In genomic region chr16:74625500-74626350, GRCh38 we compare ENCODE assay signal across 21 cellular contexts. TPM values are rescaled to one million over a fixed set of nuclear protein-coding genes. Genes with fewer than 3 reads are reported as not detected.
DNase-seq lines count a peak whose midpoint lies in the region; ATAC-seq and TF ChIP-seq lines count a peak whose summit lies in the region.
"Had no signal": no experiment of that assay in that cellular context is flagged by ENCODE, and none has a peak within 500 bp of the region (broad histone marks: within the 10 kb centered on the region; RNA-seq: fewer than 3 reads in every experiment).

No MANE protein-coding gene starts in this region.

- peaks cover 57 to 94% of the 10 kb centered on the region in 2 donors for H3K36me3 Mint-ChIP-seq in CD4-positive, alpha-beta memory T cell

- CTCF ChIA-PET in CD4-positive, alpha-beta memory T cell (lab: Charles Lee; ENCODE audit: partially characterized antibody), result interaction anchor here (0.6 to 2.4 kb wide), 5 partner anchors 13 to 137 kb away, joined by 3 to 10 read pairs (median 3); partner anchors contain the start of gene GLG1

- peak overlapping the region in 5 of 7 donors; percentile 19 to 83 (median 57) for H3K27ac Mint-ChIP-seq in CD4-positive, alpha-beta memory T cell
- H3K27ac Mint-ChIP-seq: H9 had no signal

- intact Hi-C loops in CD4-positive, alpha-beta memory T cell (cut with micrococcal nuclease), result no loop called here
- intact Hi-C loops in sciatic nerve (cut with DNase I), result no loop called here

- H3K9me3 ChIP-seq in CD4-positive, alpha-beta memory T cell (ENCODE audit: control insufficient read depth in 1 of 2, low read length in 2 of 2), result no peaks in the 10 kb centered on the region
- H3K9me3 ChIP-seq: mucosa of descending colon, ovary had no signal

- H3K36me3 ChIP-seq in CD4-positive, alpha-beta memory T cell (ENCODE audit: insufficient read depth, low read length), result peaks cover 66% of the 10 kb centered on the region
- H3K36me3 ChIP-seq: ovary had no signal

- TF ChIP-seq CTCF in epithelial cell of proximal tubule (conservative IDR thresholded peaks at IDR 0.05; ENCODE audit: low read depth, low read length), result no peak

- H3K4me1 ChIP-seq in CD4-positive, alpha-beta memory T cell (ENCODE audit: insufficient read depth, low read length), result no peaks in the 10 kb centered on the region

- no peaks in the 10 kb centered on the region for H3K27me3 Mint-ChIP-seq in CD4-positive, alpha-beta memory T cell

- peaks cover 4 to 15% (median 6%) of the 10 kb centered on the region in 4 donors for H3K4me1 Mint-ChIP-seq in CD4-positive, alpha-beta memory T cell

- no peaks in the 10 kb centered on the region for H3K27me3 ChIP-seq in CD4-positive, alpha-beta memory T cell (ENCODE audit: insufficient read depth, low read length)
- H3K27me3 ChIP-seq: hepatocyte, ovary had no signal

- H3K9me3 Mint-ChIP-seq in CD4-positive, alpha-beta memory T cell, result peaks cover 0 to 2% (median 0%) of the 10 kb centered on the region in 8 donors
- H3K9me3 Mint-ChIP-seq: H9 had no signal

- no peak overlapping the region for H3K27ac ChIP-seq in CD4-positive, alpha-beta memory T cell (ENCODE audit: low read depth, low read length)
- H3K27ac ChIP-seq: hepatocyte, ovary, skin epidermis had no signal

- no peak overlapping the region for H3K4me3 ChIP-seq in CD4-positive, alpha-beta memory T cell (ENCODE audit: low read length in 2 of 2)
- H3K4me3 ChIP-seq in epithelial cell of proximal tubule (ENCODE audit: low read depth, low read length), result no peak overlapping the region
- H3K4me3 ChIP-seq: hepatocyte, mucosa of descending colon, ovary, skin epidermis had no signal

- POLR2A ChIA-PET in CD4-positive, alpha-beta memory T cell (lab: Charles Lee; ENCODE audit: partially characterized antibody), result no interaction called here

- DNase-seq in activated CD8-positive, alpha-beta memory T cell treated with anti-CD3 and anti-CD28 coated beads, Interleukin-2, amount 50 U/mL, for 48 hours, result peak; percentile 40
- DNase-seq in activated CD8-positive, alpha-beta memory T cell treated with anti-CD3 and anti-CD28 coated beads, Interleukin-2, amount 50 U/mL, for 4 hours, result no peak
- DNase-seq in CD4-positive, alpha-beta memory T cell, result no peak
- DNase-seq in epithelial cell of proximal tubule (ENCODE audit: low read depth), result peak; percentile 78
- DNase-seq in sciatic nerve (ENCODE audit: low spot score), result peak; percentile 17
- no peak for DNase-seq in NCI-H510A (lab: John Stamatoyannopoulos, UW)
- DNase-seq: activated CD4-positive, CD25-positive, alpha-beta regulatory T cell; activated T-cell treated with anti-CD3 and anti-CD28 coated beads, Interleukin-2, amount 50 U/mL, for 1 hour; H9; KG1; mucosa of descending colon; NCI-H2081; NCI-H526; ovary; SHP77; stimulated activated naive CD4-positive, alpha-beta T cell treated with Interleukin-2 at 50 U/mL for 16 hours; T-helper 1 cell had no signal

- no peak overlapping the region for H3K4me3 Mint-ChIP-seq in CD4-positive, alpha-beta memory T cell
- H3K4me3 Mint-ChIP-seq: H9 had no signal

- ATAC-seq in sciatic nerve, result no peak
- ATAC-seq in GM21786 (IDR thresholded peaks at IDR 0.05; ENCODE audit: unreplicated experiment), result no peak
- no peak for ATAC-seq in HG02884 (IDR thresholded peaks at IDR 0.05; ENCODE audit: unreplicated experiment)
- ATAC-seq: mucosa of descending colon had no signal

RNA-seq across cellular contexts. Expression of gene GLG1, which starts 18.8 kb away (rescaled TPM):
- total RNA-seq in CD4-positive, alpha-beta memory T cell, result 100 to 1,000 TPM; 173 to 176 TPM
- 100 to 1,000 TPM; 121 to 209 TPM for polyA plus RNA-seq in CD4-positive, alpha-beta memory T cell
- total RNA-seq in epithelial cell of proximal tubule (59.5 and 72.1 TPM in 2 replicates), sciatic nerve (145 TPM)

RNA-seq across cellular contexts. Expression of gene RFWD3, which starts 41.0 kb away (rescaled TPM):
- 10 to 100 TPM; 59.2 to 64.7 TPM for total RNA-seq in CD4-positive, alpha-beta memory T cell
- polyA plus RNA-seq in CD4-positive, alpha-beta memory T cell, result 10 to 100 TPM; 12.3 to 20.6 TPM
- 29.1 and 49.3 TPM in 2 replicates for total RNA-seq in epithelial cell of proximal tubule
- 18.4 TPM for total RNA-seq in sciatic nerve

Comparison
In these comparisons a context has a peak if more than half of its experiments do, and no peak if none do; other contexts are left out.
1. DNase-seq: peak in activated CD8-positive, alpha-beta memory T cell treated with anti-CD3 and anti-CD28 coated beads, Interleukin-2, amount 50 U/mL, for 48 hours (single experiment), epithelial cell of proximal tubule (single experiment) and sciatic nerve (single experiment); none in activated CD8-positive, alpha-beta memory T cell treated with anti-CD3 and anti-CD28 coated beads, Interleukin-2, amount 50 U/mL, for 4 hours (single experiment), CD4-positive, alpha-beta memory T cell (0 of 5) and NCI-H510A (single experiment).